ENCODE assay signal across 15 cellular contexts in genomic region chr3:38487323-38487722, GRCh38. TPM values are rescaled to one million over a fixed set of nuclear protein-coding genes. Genes with fewer than 3 reads are reported as not detected.
DNase-seq lines count a peak whose midpoint lies in the region; ATAC-seq and TF ChIP-seq lines count a peak whose summit lies in the region.
"Had no signal": no experiment of that assay in that cellular context is flagged by ENCODE, and none has a peak within 500 bp of the region (broad histone marks: within the 10 kb centered on the region; RNA-seq: fewer than 3 reads in every experiment).

No MANE protein-coding gene starts in this region.

- H3F3A ChIP-seq in SK-N-SH (replicated peaks; ENCODE audit: insufficient read depth): no peaks in the 10 kb centered on the region

- POLR2A ChIA-PET in SK-N-SH (lab: Yijun Ruan, JAX): no interaction called here

- no peaks in the 10 kb centered on the region for H3K9me3 ChIP-seq in psoas muscle
- H3K9me3 ChIP-seq in SK-N-SH: no peaks in the 10 kb centered on the region
- H3K9me3 ChIP-seq: upper lobe of right lung had no signal

- H3K4me1 ChIP-seq in psoas muscle: peaks cover 29% of the 10 kb centered on the region
- peaks cover 0 to 7% of the 10 kb centered on the region in 2 experiments; a peak in 1 of 4 replicates for H3K4me1 ChIP-seq in SK-N-SH (ENCODE audit: control insufficient read depth in 1 of 2, insufficient read depth in 2 of 2, low read depth in 1 of 2, low read length in 1 of 2)
- H3K4me1 ChIP-seq: upper lobe of right lung had no signal

- no peak for DNase-seq in psoas muscle
- no peak for DNase-seq in amygdala (lab: John Stamatoyannopoulos, UW)
- no peak for DNase-seq in SK-N-SH
- no peak for DNase-seq in immature natural killer cell
- DNase-seq in activated CD4-positive, alpha-beta T cell treated with anti-CD3 and anti-CD28 coated beads, Interleukin-2, amount 50 U/mL, for 4 hours: no peak
- DNase-seq: activated B cell treated with CpG ODN at 0.5 μM for 24 hours; activated gamma-delta T cell; CD4-positive, alpha-beta T cell; naive thymus-derived CD4-positive, alpha-beta T cell; upper lobe of right lung had no signal

- no peak overlapping the region for H3K27ac Mint-ChIP-seq in immature natural killer cell
- H3K27ac Mint-ChIP-seq: activated B cell treated with CpG ODN at 0.5 μM for 24 hours; CD4-positive, alpha-beta T cell had no signal

- TF ChIP-seq RAD21 in SK-N-SH (IDR thresholded peaks at IDR 0.05; ENCODE audit: low read length): no peak

- peaks cover 4 to 10% (median 5%) of the 10 kb centered on the region in 3 donors for H3K36me3 Mint-ChIP-seq in immature natural killer cell

- H3K4me3 ChIP-seq in psoas muscle (no peak overlapping the region), SK-N-SH (ENCODE audit: low read depth in 2 of 2, low read length in 1 of 2) (no peak overlapping the region)
- H3K4me3 ChIP-seq: upper lobe of right lung had no signal

- 15 to 18% (median 16%) methylated on average over 3 of the region's 3 CpGs for WGBS in psoas muscle, 3 donors
- 94% methylated on average over 3 of the region's 3 CpGs for WGBS in SK-N-SH (ENCODE audit: low lambda C conversion rate)

- H3K4me1 Mint-ChIP-seq in immature natural killer cell: no peaks in the 10 kb centered on the region
- H3K4me1 Mint-ChIP-seq: central memory CD8-positive, alpha-beta T cell had no signal

- intact Hi-C loops in psoas muscle (cut with DNase I): no loop called here

- no peak overlapping the region for H2AFZ ChIP-seq in SK-N-SH (ENCODE audit: low read depth)

- no peak overlapping the region for H3K4me3 Mint-ChIP-seq in immature natural killer cell
- H3K4me3 Mint-ChIP-seq: activated B cell treated with CpG ODN at 0.5 μM for 24 hours; CD4-positive, alpha-beta T cell; central memory CD8-positive, alpha-beta T cell; naive thymus-derived CD4-positive, alpha-beta T cell had no signal

- peaks cover 0 to 3% (median 0%) of the 10 kb centered on the region in 3 donors for H3K27me3 Mint-ChIP-seq in immature natural killer cell (ENCODE audit: low read depth in 3 of 3)
- H3K27me3 Mint-ChIP-seq: activated B cell treated with CpG ODN at 0.5 μM for 24 hours; CD4-positive, alpha-beta T cell; central memory CD8-positive, alpha-beta T cell; naive thymus-derived CD4-positive, alpha-beta T cell had no signal

- H3K36me3 ChIP-seq in psoas muscle (ENCODE audit: insufficient read depth in 1 of 2, low read depth in 1 of 2) (peaks cover 0 to 31% of the 10 kb centered on the region in 2 donors), SK-N-SH (replicated peaks in 1 of 2; ENCODE audit: control insufficient read depth in 1 of 2, insufficient read depth in 2 of 2, low read length in 1 of 2) (peaks cover 4 to 27% of the 10 kb centered on the region in 2 experiments)

- no peaks in the 10 kb centered on the region for H3K9me3 Mint-ChIP-seq in immature natural killer cell
- H3K9me3 Mint-ChIP-seq: activated B cell treated with CpG ODN at 0.5 μM for 24 hours; CD4-positive, alpha-beta T cell; central memory CD8-positive, alpha-beta T cell; naive thymus-derived CD4-positive, alpha-beta T cell had no signal

- no peak overlapping the region for H3K9ac ChIP-seq in SK-N-SH

- TF ChIP-seq EP300 in SK-N-SH (IDR thresholded peaks at IDR 0.05; ENCODE audit: borderline replicate concordance in 1 of 2, low read depth in 1 of 2, low read length in 1 of 2): no peak

- no peaks in the 10 kb centered on the region for H4K20me1 ChIP-seq in SK-N-SH (ENCODE audit: insufficient read depth)

- H3K4me2 ChIP-seq in SK-N-SH: no peak overlapping the region

- no peak for TF ChIP-seq CTCF in psoas muscle (IDR thresholded peaks at IDR 0.05)
- TF ChIP-seq CTCF in SK-N-SH (IDR thresholded peaks at IDR 0.05): no peak

- no peaks in the 10 kb centered on the region for H3K27me3 ChIP-seq in psoas muscle (ENCODE audit: insufficient read depth in 3 of 3, low read length in 2 of 3)
- H3K27me3 ChIP-seq in SK-N-SH (ENCODE audit: insufficient read depth): no peaks in the 10 kb centered on the region
- H3K27me3 ChIP-seq: upper lobe of right lung had no signal

- CTCF ChIA-PET in SK-N-SH (lab: Yijun Ruan, JAX): interaction anchor here (1.2 to 2.8 kb wide), 2 partner anchors 141 to 164 kb away, joined by 3 to 9 read pairs; partner anchors contain the start of gene XYLB

- H3K79me2 ChIP-seq in SK-N-SH (ENCODE audit: insufficient read depth): no peaks in the 10 kb centered on the region

- H3K27ac ChIP-seq in psoas muscle (peak overlapping the region; percentile 0), SK-N-SH (ENCODE audit: low read depth in 2 of 2, low read length in 1 of 2) (no peak overlapping the region)
- H3K27ac ChIP-seq: upper lobe of right lung had no signal

- ATAC-seq in GM18907 (IDR thresholded peaks at IDR 0.05; ENCODE audit: unreplicated experiment) (peak; percentile 93), GM21529 (IDR thresholded peaks at IDR 0.05; ENCODE audit: unreplicated experiment) (peak; percentile 93), HG03103 (IDR thresholded peaks at IDR 0.05; ENCODE audit: low read depth, unreplicated experiment) (peak; percentile 88), psoas muscle (peak in 3 of 4 donors; percentile 48 to 73 (median 68))
- ATAC-seq: naive thymus-derived CD4-positive, alpha-beta T cell; sciatic nerve; upper lobe of right lung had no signal

- no peaks in the 10 kb centered on the region for H3K9me2 ChIP-seq in SK-N-SH

TF ChIP-seq in SK-N-SH, 30 proteins besides CTCF, POLR2A, EP300 and RAD21:
- no peak for TF ChIP-seq PBX3 (IDR thresholded peaks at IDR 0.05)
- TF ChIP-seq SIN3A (IDR thresholded peaks at IDR 0.05; ENCODE audit: borderline replicate concordance, low read depth, low read length): no peak
- TF ChIP-seq EZH2phosphoT487 (IDR thresholded peaks at IDR 0.05; ENCODE audit: borderline replicate concordance, low read depth): no peak
- TF ChIP-seq NFIC (IDR thresholded peaks at IDR 0.05; ENCODE audit: borderline replicate concordance): no peak
- no peak for TF ChIP-seq TAF1 (IDR thresholded peaks at IDR 0.05; ENCODE audit: borderline replicate concordance, low read depth, low read length)
- TF ChIP-seq ZBTB33 (IDR thresholded peaks at IDR 0.05; ENCODE audit: borderline replicate concordance, low read depth): no peak

RNA-seq across cellular contexts. Expression of gene EXOG, which starts 8.8 kb away (rescaled TPM):
- 10 to 100 TPM in 1 of 4 donors, 1 to 10 TPM in 3; 2.9 to 14.5 (median 6.1) TPM for total RNA-seq in psoas muscle
- polyA plus RNA-seq in psoas muscle (1 to 10 TPM; 3.2 to 5.4 (median 3.3) TPM), SK-N-SH (2012; rRNA removed) (6.2 and 8.8 TPM in 2 replicates), immature natural killer cell (10 to 100 TPM in 1 of 3 donors, 1 to 10 TPM in 2; 2.9 to 19.6 (median 6.9) TPM)
- 4.9 and 5.0 TPM in 2 replicates for polyA plus RNA-seq in SK-N-SH (2012; cell fraction: cytosol; rRNA removed)
- polyA plus RNA-seq in SK-N-SH (2012; cell fraction: nucleus; rRNA removed): 19.3 and 31.0 TPM in 2 replicates

RNA-seq across cellular contexts. Expression of gene ACVR2B, which starts 33.6 kb away (rescaled TPM):
- total RNA-seq in psoas muscle: 10 to 100 TPM in 1 of 4 donors, 1 to 10 TPM in 3; 3.4 to 11.9 (median 6.9) TPM
- polyA plus RNA-seq in psoas muscle (1 to 10 TPM in 1 of 3 donors, under 1 TPM in 2; 0.59 to 1.6 (median 0.94) TPM), SK-N-SH (2012; rRNA removed) (1.4 TPM in 2 replicates), immature natural killer cell (under 1 TPM; 0.02 to 0.39 (median 0.04) TPM)
- polyA plus RNA-seq in SK-N-SH (2012; cell fraction: cytosol; rRNA removed): 0.72 and 1.0 TPM in 2 replicates
- polyA plus RNA-seq in SK-N-SH (2012; cell fraction: nucleus; rRNA removed): 2.0 and 2.1 TPM in 2 replicates
